8 cellular contexts compared by ENCODE assay signal in the genomic region with DNA sequence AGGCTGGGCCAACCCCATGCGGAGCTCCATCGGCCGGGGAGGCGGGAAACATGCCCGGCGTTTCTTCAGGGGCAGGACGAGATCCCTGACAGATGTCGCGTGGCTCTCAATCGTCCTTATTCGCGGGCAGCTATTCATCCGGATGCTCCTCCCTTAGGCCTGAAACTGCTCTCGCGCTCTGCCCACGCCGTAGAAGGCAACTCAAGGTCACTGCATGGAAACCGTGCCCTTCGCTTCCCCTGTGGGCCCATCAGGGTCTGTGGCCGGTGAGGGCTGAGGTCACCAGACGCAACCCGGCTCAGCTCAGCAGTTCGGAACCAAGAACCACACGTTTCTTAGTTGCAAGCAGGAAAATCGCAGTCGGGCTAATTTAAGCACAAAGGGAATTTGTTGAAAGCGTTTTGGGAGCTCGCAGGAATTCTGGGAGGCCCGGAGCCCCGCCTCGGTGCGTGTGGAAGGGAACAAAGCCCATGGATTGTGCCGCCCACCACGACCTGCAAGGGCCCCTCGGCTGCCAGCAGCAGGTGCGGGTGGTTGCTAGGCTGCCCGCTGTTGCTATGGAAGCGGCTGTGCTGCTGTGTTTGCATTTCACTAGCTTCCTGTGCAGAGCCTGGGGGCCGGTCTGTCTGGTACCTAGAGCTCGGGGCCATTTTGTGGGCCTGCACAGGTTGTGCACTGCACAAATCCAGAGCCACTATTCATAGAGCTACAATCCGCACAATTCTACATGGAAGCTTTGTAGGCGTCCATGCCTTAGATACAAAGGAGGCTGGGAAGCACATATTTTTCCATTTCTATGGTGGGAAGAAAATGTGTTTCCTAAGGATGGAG. TPM values are rescaled to one million over a fixed set of nuclear protein-coding genes. Genes with fewer than 3 reads are reported as not detected.
DNase-seq lines count a peak whose midpoint lies in the region; ATAC-seq, FAIRE-seq and TF ChIP-seq lines count a peak whose summit lies in the region.

No MANE protein-coding gene starts in this region.

- no peaks in the 10 kb centered on the region for H3K36me3 Mint-ChIP-seq in activated CD4-positive, alpha-beta memory T cell treated with anti-CD3 and anti-CD28 coated beads, Interleukin-2, amount 10 ng/mL, durations not matched to agents 7 days and 5 days (ENCODE audit: low read depth)

- POLR2A ChIA-PET in activated CD4-positive, alpha-beta memory T cell treated with anti-CD3 and anti-CD28 coated beads, Interleukin-2, amount 10 ng/mL, durations not matched to agents 7 days and 5 days (lab: Charles Lee), result interaction anchor here (0.7 to 3.1 kb wide), 8 partner anchors 10 to 273 kb away, joined by 3 to 20 read pairs (median 6); partner anchors contain the start of genes ADI1, EIPR1, RNASEH1 and TRAPPC12

- no peaks in the 10 kb centered on the region for H3K27me3 ChIP-seq in ectodermal cell (ENCODE audit: control insufficient read depth, insufficient read depth, low read length, poor library complexity, severe bottlenecking)

- no peak for FAIRE-seq in H54 (lab: Jason Lieb, UNC)

- H3K9me3 ChIP-seq in ectodermal cell (ENCODE audit: control insufficient read depth, low read length), result no peaks in the 10 kb centered on the region
- H3K9me3 ChIP-seq in mesodermal cell (ENCODE audit: control insufficient read depth, low read length), result no peaks in the 10 kb centered on the region

- H3K4me3 Mint-ChIP-seq in activated CD4-positive, alpha-beta memory T cell treated with anti-CD3 and anti-CD28 coated beads, Interleukin-2, amount 10 ng/mL, durations not matched to agents 7 days and 5 days, result peak overlapping the region; percentile 74

- H3K4me1 ChIP-seq in ectodermal cell (ENCODE audit: control insufficient read depth, insufficient read depth, low read length) (peaks cover 15% of the 10 kb centered on the region), mesodermal cell (ENCODE audit: control insufficient read depth, insufficient read depth, low read length, poor library complexity, severe bottlenecking) (peaks cover 9% of the 10 kb centered on the region)

- H3K27ac ChIP-seq in ectodermal cell (ENCODE audit: insufficient read depth, low read depth, low read length, poor library complexity, severe bottlenecking) (peak overlapping the region; percentile 97), mesodermal cell (ENCODE audit: low read depth, low read length, severe bottlenecking) (peak overlapping the region; percentile 83)

- H3K4me1 Mint-ChIP-seq in activated CD4-positive, alpha-beta memory T cell treated with anti-CD3 and anti-CD28 coated beads, Interleukin-2, amount 10 ng/mL, durations not matched to agents 7 days and 5 days, result peaks cover 15% of the 10 kb centered on the region

- TF ChIP-seq POLR2A in H54 (IDR thresholded peaks at IDR 0.05; ENCODE audit: low read depth, low read length), result no peak

- CTCF ChIA-PET in activated CD4-positive, alpha-beta memory T cell treated with anti-CD3 and anti-CD28 coated beads, Interleukin-2, amount 10 ng/mL, durations not matched to agents 7 days and 5 days (lab: Charles Lee), result interaction anchor here (0.6 to 4.4 kb wide), 16 partner anchors 9 to 1137 kb away, joined by 3 to 31 read pairs (median 4); partner anchors contain the start of gene EIPR1

- no peaks in the 10 kb centered on the region for H3K27me3 Mint-ChIP-seq in activated CD4-positive, alpha-beta memory T cell treated with anti-CD3 and anti-CD28 coated beads, Interleukin-2, amount 10 ng/mL, durations not matched to agents 7 days and 5 days

- ATAC-seq in GM18508 (IDR thresholded peaks at IDR 0.05; ENCODE audit: insufficient read depth, unreplicated experiment), result peak; percentile 75
- ATAC-seq in HG02943 (IDR thresholded peaks at IDR 0.05; ENCODE audit: low read depth, unreplicated experiment), result peak; percentile 90

- peak; percentile 69 for DNase-seq in NCI-H2029 treated with DMSO at 0.1 percent for 48 hours (lab: John Stamatoyannopoulos, UW)
- peak; percentile 78 for DNase-seq in activated CD4-positive, alpha-beta memory T cell treated with anti-CD3 and anti-CD28 coated beads, Interleukin-2, amount 10 ng/mL, durations not matched to agents 7 days and 5 days
- DNase-seq in stimulated activated CD8-positive, alpha-beta memory T cell treated with anti-CD3 and anti-CD28 coated beads, Interleukin-15, amount 100 ng/mL, for 48 hours (ENCODE audit: low read depth in 2 of 2), result peak; percentile 58 to 65
- DNase-seq in H54 (ENCODE audit: insufficient read length, low spot score), result no peak

- H3K4me3 ChIP-seq in ectodermal cell (ENCODE audit: insufficient read depth, low read depth, low read length) (peak overlapping the region; percentile 29), mesodermal cell (ENCODE audit: extremely low read depth, insufficient read depth, low read length, poor library complexity, severe bottlenecking) (peak overlapping the region; percentile 11)

- peak overlapping the region; percentile 72 for H3K27ac Mint-ChIP-seq in activated CD4-positive, alpha-beta memory T cell treated with anti-CD3 and anti-CD28 coated beads, Interleukin-2, amount 10 ng/mL, durations not matched to agents 7 days and 5 days

- H3K9me3 Mint-ChIP-seq in activated CD4-positive, alpha-beta memory T cell treated with anti-CD3 and anti-CD28 coated beads, Interleukin-2, amount 10 ng/mL, durations not matched to agents 7 days and 5 days, result no peaks in the 10 kb centered on the region

- WGBS in ectodermal cell, 2 experiments, result 8 to 11% methylated on average over 42 of the region's 42 CpGs
- WGBS in mesodermal cell (ENCODE audit: insufficient coverage in 2 of 2), 2 experiments, result 18 to 21% methylated on average over 40 to 41 of the region's 42 CpGs

- H3K36me3 ChIP-seq in ectodermal cell (ENCODE audit: control insufficient read depth, insufficient read depth, low read length) (no peaks in the 10 kb centered on the region), mesodermal cell (ENCODE audit: control insufficient read depth, insufficient read depth, low read length) (no peaks in the 10 kb centered on the region)

RNA-seq across cellular contexts. Expression of gene ALLC, which starts 6.1 kb away (rescaled TPM):
- total RNA-seq in activated CD4-positive, alpha-beta memory T cell treated with anti-CD3 and anti-CD28 coated beads, Interleukin-2, amount 10 ng/mL, durations not matched to agents 7 days and 5 days, result not detected
- polyA plus RNA-seq in ectodermal cell (2013, experiment 1 of 4), result not detected
- polyA plus RNA-seq in ectodermal cell (2013, experiment 2 of 4), result not detected
- not detected for polyA plus RNA-seq in ectodermal cell (2013, experiment 3 of 4)
- polyA plus RNA-seq in ectodermal cell (2013, experiment 4 of 4), result not detected
- not detected for polyA plus RNA-seq in mesodermal cell (2013, experiment 1 of 2)
- polyA plus RNA-seq in mesodermal cell (2013, experiment 2 of 2), result not detected

RNA-seq across cellular contexts. Expression of gene DCDC2C, which starts 51.5 kb away (rescaled TPM):
- total RNA-seq in activated CD4-positive, alpha-beta memory T cell treated with anti-CD3 and anti-CD28 coated beads, Interleukin-2, amount 10 ng/mL, durations not matched to agents 7 days and 5 days, result not detected
- not detected for polyA plus RNA-seq in ectodermal cell (2013, experiment 1 of 4)
- polyA plus RNA-seq in ectodermal cell (2013, experiment 2 of 4), result not detected
- not detected for polyA plus RNA-seq in ectodermal cell (2013, experiment 3 of 4)
- not detected for polyA plus RNA-seq in ectodermal cell (2013, experiment 4 of 4)
- not detected for polyA plus RNA-seq in mesodermal cell (2013, experiment 1 of 2)
- polyA plus RNA-seq in mesodermal cell (2013, experiment 2 of 2), result not detected

RNA-seq across cellular contexts. Expression of gene COLEC11, which starts 57.0 kb away (rescaled TPM):
- total RNA-seq in activated CD4-positive, alpha-beta memory T cell treated with anti-CD3 and anti-CD28 coated beads, Interleukin-2, amount 10 ng/mL, durations not matched to agents 7 days and 5 days, result not detected
- 0.41 TPM for polyA plus RNA-seq in ectodermal cell (2013, experiment 1 of 4)
- not detected for polyA plus RNA-seq in ectodermal cell (2013, experiment 2 of 4)
- polyA plus RNA-seq in ectodermal cell (2013, experiment 3 of 4), result 0.43 TPM
- polyA plus RNA-seq in ectodermal cell (2013, experiment 4 of 4), result not detected
- polyA plus RNA-seq in mesodermal cell (2013, experiment 1 of 2), result 2.6 TPM
- 0.81 TPM for polyA plus RNA-seq in mesodermal cell (2013, experiment 2 of 2)
